Comparison of ENCODE assay signal across 28 cellular contexts in the genomic region with DNA sequence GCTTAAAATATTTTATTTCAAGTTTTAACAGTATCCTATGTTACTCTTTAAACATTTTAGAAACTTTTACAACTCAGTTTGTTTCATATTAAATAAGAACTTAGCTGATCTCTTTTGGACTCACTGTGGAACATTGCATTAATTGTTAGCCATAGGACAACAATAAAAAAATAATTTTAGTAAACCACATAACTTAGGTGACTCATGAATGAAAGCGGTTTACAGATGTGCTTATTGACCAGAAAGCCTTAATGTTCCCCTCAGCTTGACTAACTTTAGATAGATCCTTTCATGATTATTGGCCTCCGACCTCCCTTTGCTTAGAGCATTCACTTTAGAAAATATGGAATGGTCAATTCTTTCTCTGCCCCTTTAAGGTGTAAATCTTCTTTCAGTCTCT.
"Had no signal": no experiment of that assay in that cellular context is flagged by ENCODE, and none has a peak within 500 bp of the region (broad histone marks: within the 10 kb centered on the region; RNA-seq: fewer than 3 reads in every experiment).

No MANE protein-coding gene starts in this region.

- ATAC-seq: activated CD8-positive, alpha-beta T cell treated with anti-CD3 and anti-CD28 coated beads for 36 hours; activated naive CD8-positive, alpha-beta T cell treated with anti-CD3 and anti-CD28 coated beads, Interleukin-2, amount 50 U/mL, for 24 hours; activated T-cell treated with anti-CD3 and anti-CD28 coated beads, Interleukin-2, amount 50 U/mL, for 4 hours; activated T-helper 17 cell treated with anti-CD3 and anti-CD28 coated beads, Interleukin-2, amount 50 U/mL, for 72 hours; sciatic nerve; stimulated activated memory B cell treated with anti-CD40 and anti-IgM and Interleukin-4, amounts not matched to agents 10 μg/mL and 1 μg/mL and 100 μg/mL, for 72 hours; stimulated activated naive CD8-positive, alpha-beta T cell treated with anti-CD3 and anti-CD28 coated beads, Interleukin-15, amount 100 ng/mL, for 72 hours had no signal

- DNase-seq: activated B cell treated with CpG ODN at 0.5 μM for 24 hours; activated CD4-positive, alpha-beta T cell treated with anti-CD3 and anti-CD28 coated beads, Interleukin-2, amount 50 U/mL, for 1 hour; activated CD8-positive, alpha-beta T cell treated with anti-CD3 and anti-CD28 coated beads for 36 hours; activated gamma-delta T cell treated with Interleukin-2 at 50 U/mL for 16 hours; activated naive CD8-positive, alpha-beta T cell treated with anti-CD3 and anti-CD28 coated beads, Interleukin-2, amount 50 U/mL, for 24 hours; activated T-cell treated with anti-CD3 and anti-CD28 coated beads, Interleukin-2, amount 50 U/mL, for 4 hours; cerebellar nuclear complex; colonic mucosa; effector memory CD4-positive, alpha-beta T cell; left ventricle myocardium inferior; ovary; retina; stimulated activated CD4-positive, alpha-beta T cell treated with anti-CD3 and anti-CD28 coated beads, Interleukin-12 subunit alpha, Interleukin-12 subunit beta, amount 100 ng/mL, for 4 hours; stimulated activated CD4-positive, alpha-beta T cell treated with anti-CD3 and anti-CD28 coated beads, Interleukin-4, amount 100 ng/mL, for 4 hours; stimulated activated CD8-positive, alpha-beta memory T cell treated with anti-CD3 and anti-CD28 coated beads, Interleukin-4, amount 100 ng/mL, for 48 hours; stimulated activated naive CD8-positive, alpha-beta T cell treated with anti-CD3 and anti-CD28 coated beads, Interleukin-15, amount 100 ng/mL, for 72 hours; substantia nigra; T-helper 1 cell; uterus had no signal

- H3K9me3 ChIP-seq: colonic mucosa, neutrophil, ovary, uterus had no signal

- H3K4me3 ChIP-seq: cardiac muscle cell, colonic mucosa, left ventricle myocardium inferior, lung, ovary, skin epidermis, uterus had no signal

- H3K27me3 ChIP-seq: cardiac muscle cell, colonic mucosa, neutrophil, ovary, uterus had no signal

- H3K27ac ChIP-seq: cardiac muscle cell, colonic mucosa, left ventricle myocardium inferior, neutrophil, ovary, skin epidermis, uterus had no signal

- FAIRE-seq: frontal cortex, islet of Langerhans had no signal

- H3K36me3 ChIP-seq: cardiac muscle cell, colonic mucosa, left ventricle myocardium inferior, neutrophil, ovary, uterus had no signal

- H3K4me1 ChIP-seq: colonic mucosa, left ventricle myocardium inferior, uterus had no signal
